In genomic region chr15:42798802-42799201, GRCh38 we compare ENCODE assay signal across 39 cellular contexts.
"Had no signal": no experiment of that assay in that cellular context is flagged by ENCODE, and none has a peak within 500 bp of the region (broad histone marks: within the 10 kb centered on the region; RNA-seq: fewer than 3 reads in every experiment).

No MANE protein-coding gene starts in this region.

- H3K27me3 ChIP-seq: adrenal gland, body of pancreas, brain microvascular endothelial cell, cardiac muscle cell had no signal

- DNase-seq: activated CD4-positive, alpha-beta memory T cell treated with anti-CD3 and anti-CD28 coated beads, Interleukin-2, amount 10 ng/mL, durations not matched to agents 7 days and 5 days; activated CD4-positive, alpha-beta T cell treated with anti-CD3 and anti-CD28 coated beads for 1 hour; activated CD4-positive, alpha-beta T cell treated with anti-CD3 and anti-CD28 coated beads for 36 hours; activated CD4-positive, alpha-beta T cell treated with anti-CD3 and anti-CD28 coated beads for 48 hours; activated CD4-positive, alpha-beta T cell treated with anti-CD3 and anti-CD28 coated beads, Interleukin-2, amount 10 ng/mL, durations not matched to agents 7 days and 5 days; activated CD4-positive, alpha-beta T cell treated with anti-CD3 and anti-CD28 coated beads, Interleukin-2, amount 50 U/mL, for 48 hours; activated CD4-positive, CD25-positive, alpha-beta regulatory T cell; activated CD8-positive, alpha-beta memory T cell treated with anti-CD3 and anti-CD28 coated beads for 24 hours; activated CD8-positive, alpha-beta memory T cell treated with anti-CD3 and anti-CD28 coated beads, Interleukin-2, amount 10 ng/mL, durations not matched to agents 7 days and 5 days; activated CD8-positive, alpha-beta memory T cell treated with anti-CD3 and anti-CD28 coated beads, Interleukin-2, amount 50 U/mL, for 48 hours; activated CD8-positive, alpha-beta T cell treated with anti-CD3 and anti-CD28 coated beads, Interleukin-2, amount 10 ng/mL, durations not matched to agents 7 days and 5 days; activated effector memory CD4-positive, alpha-beta T cell treated with anti-CD3 and anti-CD28 coated beads, Interleukin-2, amount 50 U/mL, for 16 hours; activated gamma-delta T cell treated with Interleukin-2 at 50 U/mL for 16 hours; activated naive CD4-positive, alpha-beta T cell; activated naive CD4-positive, alpha-beta T cell treated with anti-CD3 and anti-CD28 coated beads for 36 hours; activated naive CD4-positive, alpha-beta T cell treated with anti-CD3 and anti-CD28 coated beads, Interleukin-2, amount 50 U/mL, for 16 hours; activated naive CD8-positive, alpha-beta T cell treated with anti-CD3 and anti-CD28 coated beads for 36 hours; activated T-cell treated with anti-CD3 and anti-CD28 coated beads, Interleukin-2, amount 50 U/mL, for 24 hours; activated T-cell treated with anti-CD3 and anti-CD28 coated beads, Interleukin-2, amount 50 U/mL, for 48 hours; adrenal gland; amniotic stem cell; aorta; body of pancreas; brain microvascular endothelial cell; caudate nucleus; cerebellar nuclear complex; T-cell; T-helper 2 cell; T-helper 9 cell; WERI-Rb-1 had no signal

- H3K9me3 Mint-ChIP-seq: activated CD4-positive, alpha-beta memory T cell treated with anti-CD3 and anti-CD28 coated beads, Interleukin-2, amount 10 ng/mL, durations not matched to agents 7 days and 5 days; activated CD4-positive, alpha-beta T cell treated with anti-CD3 and anti-CD28 coated beads, Interleukin-2, amount 10 ng/mL, durations not matched to agents 7 days and 5 days; activated naive CD4-positive, alpha-beta T cell treated with anti-CD3 and anti-CD28 coated beads for 36 hours; activated naive CD4-positive, alpha-beta T cell treated with anti-CD3 and anti-CD28 coated beads, Interleukin-2, amount 50 U/mL, for 72 hours; activated naive CD8-positive, alpha-beta T cell treated with anti-CD3 and anti-CD28 coated beads for 36 hours; activated T-cell treated with anti-CD3 and anti-CD28 coated beads, Interleukin-2, amount 50 U/mL, for 24 hours; central memory CD8-positive, alpha-beta T cell; T-cell; T-helper 2 cell treated with Interferon-gamma antibody and Interleukin-4, amounts not matched to agents 5 μg/mL and 100 μg/mL, for 36 hours; WTC11 had no signal

- ATAC-seq: activated CD4-positive, alpha-beta T cell treated with anti-CD3 and anti-CD28 coated beads for 36 hours; activated CD4-positive, CD25-positive, alpha-beta regulatory T cell treated with anti-CD3 and anti-CD28 coated beads, Interleukin-2, amount 50 U/mL, for 24 hours; activated CD8-positive, alpha-beta memory T cell treated with anti-CD3 and anti-CD28 coated beads, Interleukin-2, amount 10 ng/mL, durations not matched to agents 7 days and 5 days; activated CD8-positive, alpha-beta T cell treated with anti-CD3 and anti-CD28 coated beads, Interleukin-2, amount 10 ng/mL, durations not matched to agents 7 days and 5 days; activated naive CD4-positive, alpha-beta T cell treated with anti-CD3 and anti-CD28 coated beads, Interleukin-2, amount 50 U/mL, for 72 hours; body of pancreas; T-cell; WTC11 had no signal

- H3K9me3 ChIP-seq: adrenal gland, body of pancreas had no signal

- H3K4me3 ChIP-seq: adrenal gland, body of pancreas, cardiac muscle cell had no signal

- FAIRE-seq: astrocyte, bronchial epithelial cell, TTC549 had no signal

- H3K4me1 ChIP-seq: adrenal gland, body of pancreas had no signal

- H3K36me3 Mint-ChIP-seq: activated naive CD4-positive, alpha-beta T cell treated with anti-CD3 and anti-CD28 coated beads, Interleukin-2, amount 50 U/mL, for 72 hours had no signal

- H3K4me3 Mint-ChIP-seq: activated CD4-positive, alpha-beta memory T cell treated with anti-CD3 and anti-CD28 coated beads, Interleukin-2, amount 10 ng/mL, durations not matched to agents 7 days and 5 days; activated CD4-positive, alpha-beta T cell treated with anti-CD3 and anti-CD28 coated beads for 36 hours; activated CD4-positive, alpha-beta T cell treated with anti-CD3 and anti-CD28 coated beads, Interleukin-2, amount 10 ng/mL, durations not matched to agents 7 days and 5 days; activated CD8-positive, alpha-beta memory T cell treated with anti-CD3 and anti-CD28 coated beads, Interleukin-2, amount 10 ng/mL, durations not matched to agents 7 days and 5 days; activated CD8-positive, alpha-beta T cell treated with anti-CD3 and anti-CD28 coated beads, Interleukin-2, amount 10 ng/mL, durations not matched to agents 7 days and 5 days; activated naive CD4-positive, alpha-beta T cell treated with anti-CD3 and anti-CD28 coated beads for 36 hours; activated naive CD8-positive, alpha-beta T cell treated with anti-CD3 and anti-CD28 coated beads for 36 hours; activated T-cell treated with anti-CD3 and anti-CD28 coated beads, Interleukin-2, amount 50 U/mL, for 24 hours; central memory CD8-positive, alpha-beta T cell; T-cell; T-helper 2 cell treated with Interferon-gamma antibody and Interleukin-4, amounts not matched to agents 5 μg/mL and 100 μg/mL, for 36 hours; WTC11 had no signal

- H3K4me1 Mint-ChIP-seq: activated CD4-positive, alpha-beta T cell treated with anti-CD3 and anti-CD28 coated beads for 36 hours; central memory CD8-positive, alpha-beta T cell; WTC11 had no signal

- H3K27ac ChIP-seq: adrenal gland, body of pancreas, brain microvascular endothelial cell, cardiac muscle cell, WERI-Rb-1 had no signal

- H3K36me3 ChIP-seq: brain microvascular endothelial cell, WERI-Rb-1 had no signal

- H3K27ac Mint-ChIP-seq: activated CD4-positive, alpha-beta memory T cell treated with anti-CD3 and anti-CD28 coated beads, Interleukin-2, amount 10 ng/mL, durations not matched to agents 7 days and 5 days; activated CD4-positive, alpha-beta T cell treated with anti-CD3 and anti-CD28 coated beads for 36 hours; activated CD4-positive, alpha-beta T cell treated with anti-CD3 and anti-CD28 coated beads, Interleukin-2, amount 10 ng/mL, durations not matched to agents 7 days and 5 days; activated CD8-positive, alpha-beta memory T cell treated with anti-CD3 and anti-CD28 coated beads, Interleukin-2, amount 10 ng/mL, durations not matched to agents 7 days and 5 days; activated CD8-positive, alpha-beta T cell treated with anti-CD3 and anti-CD28 coated beads, Interleukin-2, amount 10 ng/mL, durations not matched to agents 7 days and 5 days; activated naive CD4-positive, alpha-beta T cell treated with anti-CD3 and anti-CD28 coated beads for 36 hours; activated naive CD4-positive, alpha-beta T cell treated with anti-CD3 and anti-CD28 coated beads, Interleukin-2, amount 50 U/mL, for 72 hours; activated naive CD8-positive, alpha-beta T cell treated with anti-CD3 and anti-CD28 coated beads for 36 hours; activated T-cell treated with anti-CD3 and anti-CD28 coated beads, Interleukin-2, amount 50 U/mL, for 24 hours; T-cell; T-helper 2 cell treated with Interferon-gamma antibody and Interleukin-4, amounts not matched to agents 5 μg/mL and 100 μg/mL, for 36 hours; WTC11 had no signal

- H3K27me3 Mint-ChIP-seq: activated CD4-positive, alpha-beta memory T cell treated with anti-CD3 and anti-CD28 coated beads, Interleukin-2, amount 10 ng/mL, durations not matched to agents 7 days and 5 days; activated CD4-positive, alpha-beta T cell treated with anti-CD3 and anti-CD28 coated beads for 36 hours; activated CD4-positive, alpha-beta T cell treated with anti-CD3 and anti-CD28 coated beads, Interleukin-2, amount 10 ng/mL, durations not matched to agents 7 days and 5 days; activated CD8-positive, alpha-beta memory T cell treated with anti-CD3 and anti-CD28 coated beads, Interleukin-2, amount 10 ng/mL, durations not matched to agents 7 days and 5 days; activated naive CD8-positive, alpha-beta T cell treated with anti-CD3 and anti-CD28 coated beads for 36 hours; activated T-cell treated with anti-CD3 and anti-CD28 coated beads, Interleukin-2, amount 50 U/mL, for 24 hours; central memory CD8-positive, alpha-beta T cell; T-cell had no signal
